In the genomic region with DNA sequence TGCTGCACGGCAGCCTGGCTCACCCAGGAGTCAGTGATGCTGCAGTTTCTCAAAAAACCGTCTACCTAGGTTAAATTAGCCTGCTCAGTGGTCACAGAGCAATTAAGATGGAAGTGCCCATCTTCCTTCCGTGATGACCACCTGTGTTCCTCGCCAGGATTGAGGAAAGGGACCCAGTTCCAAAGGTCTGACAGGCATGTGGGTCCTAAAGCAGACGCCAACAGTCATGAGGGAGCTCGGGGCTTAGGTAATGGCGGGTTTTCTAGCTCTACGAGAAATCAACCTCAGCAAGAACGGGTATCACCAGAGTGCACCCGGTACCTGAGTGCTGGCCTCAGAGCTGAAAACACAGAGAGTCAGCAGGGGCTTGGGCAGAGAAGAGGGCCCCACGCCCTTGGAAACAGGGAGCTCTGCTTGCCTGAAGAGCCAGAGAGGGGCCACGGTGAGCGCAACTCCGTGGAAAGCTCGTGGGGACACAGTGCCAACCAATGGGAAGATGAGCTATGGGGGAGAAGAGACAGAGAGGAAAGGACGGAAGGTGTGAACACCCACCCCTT, we compare ENCODE assay signal across 8 cellular contexts. TPM values are rescaled to one million over a fixed set of nuclear protein-coding genes. Genes with fewer than 3 reads are reported as not detected.
DNase-seq lines count a peak whose midpoint lies in the region; ATAC-seq, FAIRE-seq and TF ChIP-seq lines count a peak whose summit lies in the region.

No MANE protein-coding gene starts in this region.

- H4K20me1 ChIP-seq in hepatocyte (ENCODE audit: insufficient read depth, poor library complexity, severe bottlenecking) = no peaks in the 10 kb centered on the region

- H3K9me3 Mint-ChIP-seq in activated CD4-positive, alpha-beta T cell treated with anti-CD3 and anti-CD28 coated beads for 36 hours (ENCODE audit: low read depth) = no peaks in the 10 kb centered on the region
- peaks cover 14% of the 10 kb centered on the region for H3K9me3 Mint-ChIP-seq in endodermal cell

- H3K9ac ChIP-seq in SK-N-MC (ENCODE audit: insufficient read length) (peak overlapping the region; percentile 45), endodermal cell (ENCODE audit: extremely low read depth, low read length, poor library complexity, severe bottlenecking) (no peak overlapping the region)

- WGBS in hepatocyte (ENCODE audit: low lambda C conversion rate, missing lambda C conversion rate) = 86% methylated on average over 16 of the region's 16 CpGs
- WGBS in spleen, 5 donors = 76 to 81% (median 79%) methylated on average over 15 to 16 of the region's 16 CpGs
- 88 to 89% methylated on average over 14 to 16 of the region's 16 CpGs for WGBS in endodermal cell (ENCODE audit: insufficient coverage in 1 of 2, insufficient read length in 1 of 2), 2 experiments

- no peak for TF ChIP-seq CTCF in hepatocyte (IDR thresholded peaks at IDR 0.05; ENCODE audit: poor library complexity)
- no peak for TF ChIP-seq CTCF in spleen (IDR thresholded peaks at IDR 0.05 in 8 of 11, conservative IDR thresholded peaks at IDR 0.05 in 3 of 11)
- TF ChIP-seq CTCF in endodermal cell (conservative IDR thresholded peaks at IDR 0.05) = no peak

- H3K4me1 Mint-ChIP-seq in activated CD4-positive, alpha-beta T cell treated with anti-CD3 and anti-CD28 coated beads for 36 hours = peaks cover 44% of the 10 kb centered on the region
- peaks cover 23% of the 10 kb centered on the region for H3K4me1 Mint-ChIP-seq in endodermal cell

- no peak for TF ChIP-seq POLR2A in spleen (IDR thresholded peaks at IDR 0.05)

- POLR2A ChIA-PET in activated CD4-positive, alpha-beta T cell treated with anti-CD3 and anti-CD28 coated beads for 36 hours (lab: Charles Lee) = interaction anchor here (0.6 to 2.3 kb wide), 4 partner anchors 14 to 305 kb away, joined by 3 to 10 read pairs (median 4); no protein-coding TSS in a partner anchor

- H3K4me3 ChIP-seq in SK-N-MC = peak overlapping the region; percentile 68
- H3K4me3 ChIP-seq in hepatocyte = no peak overlapping the region
- peak overlapping the region in 3 of 8 donors; percentile 10 to 42 (median 17) for H3K4me3 ChIP-seq in spleen
- no peak overlapping the region for H3K4me3 ChIP-seq in endodermal cell (ENCODE audit: low read length)

- H3K4me3 Mint-ChIP-seq in activated CD4-positive, alpha-beta T cell treated with anti-CD3 and anti-CD28 coated beads for 36 hours = peak overlapping the region; percentile 47
- no peak overlapping the region for H3K4me3 Mint-ChIP-seq in endodermal cell

- no peak for FAIRE-seq in urothelium cell line (lab: Jason Lieb, UNC)

- no peaks in the 10 kb centered on the region for H3K36me3 Mint-ChIP-seq in activated CD4-positive, alpha-beta T cell treated with anti-CD3 and anti-CD28 coated beads for 36 hours (ENCODE audit: low read depth)
- H3K36me3 Mint-ChIP-seq in endodermal cell (ENCODE audit: low read depth) = peaks cover 8% of the 10 kb centered on the region

- H3K27ac ChIP-seq in SK-N-MC (no peak overlapping the region), hepatocyte (peak overlapping the region; percentile 70), spleen (peak overlapping the region in 4 of 8 donors; percentile 67 to 84 (median 74)), endodermal cell (ENCODE audit: low read depth, low read length) (no peak overlapping the region)

- no peaks in the 10 kb centered on the region for H3K27me3 Mint-ChIP-seq in activated CD4-positive, alpha-beta T cell treated with anti-CD3 and anti-CD28 coated beads for 36 hours
- peaks cover 25% of the 10 kb centered on the region for H3K27me3 Mint-ChIP-seq in endodermal cell (ENCODE audit: insufficient read depth)

- CTCF ChIA-PET in activated CD4-positive, alpha-beta T cell treated with anti-CD3 and anti-CD28 coated beads for 36 hours (lab: Charles Lee) = interaction anchor here (0.6 to 7.9 kb wide), 24 partner anchors 8 to 464 kb away, joined by 3 to 105 read pairs (median 4); partner anchors contain the start of gene DNMT3A

- H3K4me1 ChIP-seq in hepatocyte (ENCODE audit: insufficient read depth) (peaks cover 15% of the 10 kb centered on the region), spleen (peaks cover 12 to 39% (median 25%) of the 10 kb centered on the region in 6 donors), endodermal cell (ENCODE audit: control insufficient read depth, insufficient read depth, low read length) (peaks cover 6% of the 10 kb centered on the region)

- H3K36me3 ChIP-seq in SK-N-MC (ENCODE audit: insufficient read depth, low read length) = no peaks in the 10 kb centered on the region
- H3K36me3 ChIP-seq in hepatocyte (replicated peaks; ENCODE audit: insufficient read depth, low read depth) = no peaks in the 10 kb centered on the region
- no peaks in the 10 kb centered on the region for H3K36me3 ChIP-seq in spleen
- no peaks in the 10 kb centered on the region for H3K36me3 ChIP-seq in endodermal cell (ENCODE audit: control insufficient read depth, insufficient read depth, low read length)

- intact Hi-C loops in activated CD4-positive, alpha-beta T cell treated with anti-CD3 and anti-CD28 coated beads for 36 hours (cut with DNase I, micrococcal nuclease) = loop anchor here (1.0 to 5.0 kb wide), 8 partner anchors 14 to 503 kb away; partner anchors contain the start of gene ASXL2 (in 1 of the 2)
- intact Hi-C loops in spleen (cut with DNase I; ENCODE audit: low total_unique reads) = no loop called here

- H3K9me3 ChIP-seq in SK-N-MC (ENCODE audit: low read depth, low read length) = no peaks in the 10 kb centered on the region
- H3K9me3 ChIP-seq in hepatocyte (ENCODE audit: low read depth) = no peaks in the 10 kb centered on the region
- H3K9me3 ChIP-seq in spleen = peaks cover 0 to 5% (median 0%) of the 10 kb centered on the region in 8 donors
- no peaks in the 10 kb centered on the region for H3K9me3 ChIP-seq in endodermal cell (ENCODE audit: control insufficient read depth, low read length)

- no peak for ATAC-seq in activated CD4-positive, alpha-beta T cell treated with anti-CD3 and anti-CD28 coated beads for 36 hours

- H3K79me2 ChIP-seq in hepatocyte = no peaks in the 10 kb centered on the region

- no peak overlapping the region for H2AFZ ChIP-seq in hepatocyte

- no peaks in the 10 kb centered on the region for H3K9me2 ChIP-seq in hepatocyte (replicated peaks; ENCODE audit: insufficient read depth)

- H3K4me2 ChIP-seq in hepatocyte = peak overlapping the region; percentile 57

- no peaks in the 10 kb centered on the region for H3K27me3 ChIP-seq in hepatocyte
- H3K27me3 ChIP-seq in spleen (replicated peaks in 1 of 7) = no peaks in the 10 kb centered on the region
- no peaks in the 10 kb centered on the region for H3K27me3 ChIP-seq in endodermal cell (ENCODE audit: control insufficient read depth, insufficient read depth, low read length, poor library complexity, severe bottlenecking)

- H3K27ac Mint-ChIP-seq in activated CD4-positive, alpha-beta T cell treated with anti-CD3 and anti-CD28 coated beads for 36 hours = peak overlapping the region; percentile 90
- H3K27ac Mint-ChIP-seq in endodermal cell = no peak overlapping the region

- peak; percentile 7 for DNase-seq in activated CD4-positive, alpha-beta T cell treated with anti-CD3 and anti-CD28 coated beads for 36 hours
- no peak for DNase-seq in activated CD4-positive, alpha-beta T cell treated with anti-CD3 and anti-CD28 coated beads for 48 hours
- DNase-seq in SK-N-MC (ENCODE audit: low read depth, low spot score) (no peak), hepatocyte (ENCODE audit: low spot score) (no peak), spleen (peak; percentile 79), endodermal cell (no peak), urothelium cell line (ENCODE audit: low spot score) (no peak), occipital lobe (lab: John Stamatoyannopoulos, UW) (no peak)

RNA-seq across cellular contexts. Expression of gene DNMT3A, which starts 34.3 kb away (rescaled TPM):
- 10 to 100 TPM; 62.3 to 76.2 TPM for total RNA-seq in activated CD4-positive, alpha-beta T cell treated with anti-CD3 and anti-CD28 coated beads for 36 hours
- total RNA-seq in hepatocyte = 43.8 and 49.5 TPM in 2 replicates
- polyA plus RNA-seq in hepatocyte = 27.9 and 28.3 TPM in 2 replicates
- 10 to 100 TPM; 28.4 to 64.6 (median 42.0) TPM for total RNA-seq in spleen
- polyA plus RNA-seq in spleen = 10 to 100 TPM in 2 of 3 donors, 1 to 10 TPM in 1; 9.0 to 17.1 (median 10.5) TPM
- total RNA-seq in endodermal cell = 100 to 1,000 TPM; 124 to 139 TPM
- 68.6 TPM for polyA plus RNA-seq in endodermal cell (2013, experiment 1 of 2)
- 67.9 TPM for polyA plus RNA-seq in endodermal cell (2013, experiment 2 of 2)
- 53.3 TPM for total RNA-seq in occipital lobe

Comparison
In these comparisons a context has a peak if more than half of its experiments do, and no peak if none do; other contexts are left out.
1. DNase-seq: peak in activated CD4-positive, alpha-beta T cell treated with anti-CD3 and anti-CD28 coated beads for 36 hours (single experiment) and spleen (single experiment); none in activated CD4-positive, alpha-beta T cell treated with anti-CD3 and anti-CD28 coated beads for 48 hours (single experiment), SK-N-MC (single experiment), hepatocyte (single experiment), endodermal cell (single experiment), urothelium cell line (single experiment) and occipital lobe (single experiment).